In genomic region chr14:106269451-106270204, GRCh38 we compare ENCODE assay signal across 19 cellular contexts.
DNase-seq lines count a peak whose midpoint lies in the region; ATAC-seq, FAIRE-seq and TF ChIP-seq lines count a peak whose summit lies in the region.
"Had no signal": no experiment of that assay in that cellular context is flagged by ENCODE, and none has a peak within 500 bp of the region (broad histone marks: within the 10 kb centered on the region; RNA-seq: fewer than 3 reads in every experiment).

No MANE protein-coding gene starts in this region.

- peaks cover 54% of the 10 kb centered on the region for H3K4me1 ChIP-seq in DND-41 (ENCODE audit: insufficient read depth, low read length)
- H3K4me1 ChIP-seq in Loucy (ENCODE audit: insufficient read depth, low read length, poor library complexity, severe bottlenecking): peaks cover 36% of the 10 kb centered on the region
- no peaks in the 10 kb centered on the region for H3K4me1 ChIP-seq in left lung
- no peaks in the 10 kb centered on the region for H3K4me1 ChIP-seq in transverse colon
- H3K4me1 ChIP-seq: BE2C, HAP-1 had no signal

- H3K9ac ChIP-seq in DND-41 (ENCODE audit: low read depth, low read length) (peak overlapping the region; percentile 58; the same call in 1 of the 2 replicates), Loucy (ENCODE audit: low read depth, low read length, poor library complexity, severe bottlenecking) (peak overlapping the region; percentile 37)
- H3K9ac ChIP-seq: GM23248 had no signal

- ATAC-seq in DND-41 (ENCODE audit: insufficient read depth, low read depth) (no peak), GM21367 (IDR thresholded peaks at IDR 0.05; ENCODE audit: unreplicated experiment) (no peak), left lung (no peak)
- ATAC-seq in stimulated activated memory B cell treated with anti-CD40 and anti-IgM and Interleukin-4, amounts not matched to agents 10 μg/mL and 1 μg/mL and 100 μg/mL, for 72 hours: no peak

- H3K4me3 Mint-ChIP-seq in stimulated activated memory B cell treated with anti-CD40 and anti-IgM and Interleukin-4, amounts not matched to agents 10 μg/mL and 1 μg/mL and 100 μg/mL, for 72 hours: peak overlapping the region; percentile 18
- H3K4me3 Mint-ChIP-seq: CD4-positive, CD25-positive, alpha-beta regulatory T cell; CD8-positive, alpha-beta memory T cell had no signal

- peaks cover 8% of the 10 kb centered on the region for H3K4me1 Mint-ChIP-seq in stimulated activated memory B cell treated with anti-CD40 and anti-IgM and Interleukin-4, amounts not matched to agents 10 μg/mL and 1 μg/mL and 100 μg/mL, for 72 hours

- H3K27ac ChIP-seq in DND-41 (ENCODE audit: low read length) (peak overlapping the region; percentile 96), left lung (no peak overlapping the region), transverse colon (no peak overlapping the region)
- H3K27ac ChIP-seq: GM23248 had no signal

- in situ Hi-C loops in transverse colon (cut with MboI; ENCODE audit: low pct_ligation_motif_present in 1 of 4, low pct_unique_long_range_greater_than_20kb in 1 of 4, low sequenced_read_pairs in 3 of 4): no loop called here

- H4K20me1 ChIP-seq in DND-41 (ENCODE audit: insufficient read depth, low read length) (no peaks in the 10 kb centered on the region), Loucy (ENCODE audit: insufficient read depth, low read length, poor library complexity, severe bottlenecking) (no peaks in the 10 kb centered on the region)

- no peak overlapping the region for H3K4me2 ChIP-seq in DND-41 (ENCODE audit: insufficient read depth, low read length)
- H3K4me2 ChIP-seq in Loucy (ENCODE audit: low read depth, low read length, poor library complexity, severe bottlenecking): no peak overlapping the region

- TF ChIP-seq CTCF in DND-41 (IDR thresholded peaks at IDR 0.05; ENCODE audit: borderline replicate concordance, extremely low read depth, low read length, poor library complexity, severe bottlenecking) (no peak), Loucy (conservative IDR thresholded peaks at IDR 0.05; ENCODE audit: low read length) (no peak), bronchial epithelial cell (IDR thresholded peaks at IDR 0.05; ENCODE audit: insufficient read depth, low read length, severe bottlenecking) (no peak), left lung (IDR thresholded peaks at IDR 0.05) (no peak), transverse colon (IDR thresholded peaks at IDR 0.05) (no peak)

- intact Hi-C loops in left lung (cut with DNase I): no loop called here
- intact Hi-C loops in transverse colon (cut with DNase I; ENCODE audit: low total_unique reads): no loop called here

- H3K4me3 ChIP-seq in DND-41 (ENCODE audit: low read depth in 1 of 2, low read length in 2 of 2): no peak overlapping the region
- H3K4me3 ChIP-seq in Loucy (ENCODE audit: low read length, poor library complexity, severe bottlenecking): no peak overlapping the region
- no peak overlapping the region for H3K4me3 ChIP-seq in bronchial epithelial cell (ENCODE audit: low read depth, low read length)
- no peak overlapping the region for H3K4me3 ChIP-seq in left lung
- H3K4me3 ChIP-seq in transverse colon: no peak overlapping the region
- H3K4me3 ChIP-seq: GM23248, HAP-1 had no signal

- H3K27me3 ChIP-seq in DND-41 (ENCODE audit: insufficient read depth, low read length, poor library complexity) (no peaks in the 10 kb centered on the region), Loucy (ENCODE audit: insufficient read depth, low read length, poor library complexity, severe bottlenecking) (no peaks in the 10 kb centered on the region), bronchial epithelial cell (ENCODE audit: control insufficient read depth, insufficient read depth, low read length) (no peaks in the 10 kb centered on the region), left lung (peaks cover 4 to 28% of the 10 kb centered on the region in 2 donors), transverse colon (peaks cover 3% of the 10 kb centered on the region)

- H3F3A ChIP-seq in Loucy (ENCODE audit: low read depth): peaks cover 6% of the 10 kb centered on the region; the same call in 1 of the 2 replicates

- no peaks in the 10 kb centered on the region for H3K9me3 Mint-ChIP-seq in stimulated activated memory B cell treated with anti-CD40 and anti-IgM and Interleukin-4, amounts not matched to agents 10 μg/mL and 1 μg/mL and 100 μg/mL, for 72 hours
- H3K9me3 Mint-ChIP-seq: CD8-positive, alpha-beta memory T cell had no signal

- peak overlapping the region; percentile 81 for H3K27ac Mint-ChIP-seq in stimulated activated memory B cell treated with anti-CD40 and anti-IgM and Interleukin-4, amounts not matched to agents 10 μg/mL and 1 μg/mL and 100 μg/mL, for 72 hours
- H3K27ac Mint-ChIP-seq: CD4-positive, CD25-positive, alpha-beta regulatory T cell; CD8-positive, alpha-beta memory T cell had no signal

- 76 to 78% methylated on average over 12 of the region's 12 CpGs for WGBS in transverse colon (ENCODE audit: low coverage in 1 of 2), 2 donors

- H3K9me2 ChIP-seq in Loucy (replicated peaks; ENCODE audit: low read depth, low read length): no peaks in the 10 kb centered on the region

- peaks cover 10% of the 10 kb centered on the region for H3K27me3 Mint-ChIP-seq in stimulated activated memory B cell treated with anti-CD40 and anti-IgM and Interleukin-4, amounts not matched to agents 10 μg/mL and 1 μg/mL and 100 μg/mL, for 72 hours

- DNase-seq in DND-41: no peak
- DNase-seq in bronchial epithelial cell (ENCODE audit: low read depth): no peak
- no peak for DNase-seq in left lung
- no peak for DNase-seq in transverse colon
- DNase-seq: 8988T; BE2C; C1 segment of cervical spinal cord; CD4-positive, CD25-positive, alpha-beta regulatory T cell; CD8-positive, alpha-beta memory T cell; COR-L47; DMS 273 treated with DMSO at 0.1 percent for 48 hours; DMS53; GM23248 had no signal

- TF ChIP-seq EP300 in transverse colon (IDR thresholded peaks at IDR 0.05; ENCODE audit: low read depth): no peak

- H3K36me3 Mint-ChIP-seq in stimulated activated memory B cell treated with anti-CD40 and anti-IgM and Interleukin-4, amounts not matched to agents 10 μg/mL and 1 μg/mL and 100 μg/mL, for 72 hours: peaks cover 5% of the 10 kb centered on the region
- H3K36me3 Mint-ChIP-seq: CD4-positive, CD25-positive, alpha-beta regulatory T cell; CD8-positive, alpha-beta memory T cell had no signal

- H3K36me3 ChIP-seq in DND-41 (ENCODE audit: insufficient read depth, low read length) (no peaks in the 10 kb centered on the region), Loucy (ENCODE audit: insufficient read depth, low read length) (no peaks in the 10 kb centered on the region), bronchial epithelial cell (ENCODE audit: control insufficient read depth, insufficient read depth, low read length) (no peaks in the 10 kb centered on the region), left lung (no peaks in the 10 kb centered on the region), transverse colon (no peaks in the 10 kb centered on the region)
- H3K36me3 ChIP-seq: BE2C, HAP-1 had no signal

- H3K79me2 ChIP-seq in DND-41 (ENCODE audit: insufficient read depth, low read length): no peaks in the 10 kb centered on the region
- no peaks in the 10 kb centered on the region for H3K79me2 ChIP-seq in Loucy (ENCODE audit: insufficient read depth, low read length)

- FAIRE-seq in bronchial epithelial cell (lab: Jason Lieb, UNC): peak; percentile 98
- FAIRE-seq: G401.6, GM19239 had no signal

- no peak overlapping the region for H2AFZ ChIP-seq in DND-41 (ENCODE audit: low read depth, low read length)
- no peak overlapping the region for H2AFZ ChIP-seq in Loucy (ENCODE audit: low read length)
- H2AFZ ChIP-seq: GM23248 had no signal

- TF ChIP-seq POLR2A in transverse colon (IDR thresholded peaks at IDR 0.05): no peak

- H3K9me3 ChIP-seq in DND-41 (ENCODE audit: insufficient read depth, low read length, severe bottlenecking) (no peaks in the 10 kb centered on the region), Loucy (ENCODE audit: insufficient read depth, low read depth, low read length) (no peaks in the 10 kb centered on the region), left lung (no peaks in the 10 kb centered on the region), transverse colon (no peaks in the 10 kb centered on the region)
- H3K9me3 ChIP-seq: BE2C, HAP-1 had no signal
